In genomic region chr9:136237486-136238341, GRCh38 we compare ENCODE assay signal across 1 cellular context.
TF ChIP-seq lines count a peak whose summit lies in the region.

No MANE protein-coding gene starts in this region.

TF ChIP-seq in GM23338, 12 proteins besides CTCF, POLR2A, EP300 and RAD21:
- TF ChIP-seq, protein P1, sequence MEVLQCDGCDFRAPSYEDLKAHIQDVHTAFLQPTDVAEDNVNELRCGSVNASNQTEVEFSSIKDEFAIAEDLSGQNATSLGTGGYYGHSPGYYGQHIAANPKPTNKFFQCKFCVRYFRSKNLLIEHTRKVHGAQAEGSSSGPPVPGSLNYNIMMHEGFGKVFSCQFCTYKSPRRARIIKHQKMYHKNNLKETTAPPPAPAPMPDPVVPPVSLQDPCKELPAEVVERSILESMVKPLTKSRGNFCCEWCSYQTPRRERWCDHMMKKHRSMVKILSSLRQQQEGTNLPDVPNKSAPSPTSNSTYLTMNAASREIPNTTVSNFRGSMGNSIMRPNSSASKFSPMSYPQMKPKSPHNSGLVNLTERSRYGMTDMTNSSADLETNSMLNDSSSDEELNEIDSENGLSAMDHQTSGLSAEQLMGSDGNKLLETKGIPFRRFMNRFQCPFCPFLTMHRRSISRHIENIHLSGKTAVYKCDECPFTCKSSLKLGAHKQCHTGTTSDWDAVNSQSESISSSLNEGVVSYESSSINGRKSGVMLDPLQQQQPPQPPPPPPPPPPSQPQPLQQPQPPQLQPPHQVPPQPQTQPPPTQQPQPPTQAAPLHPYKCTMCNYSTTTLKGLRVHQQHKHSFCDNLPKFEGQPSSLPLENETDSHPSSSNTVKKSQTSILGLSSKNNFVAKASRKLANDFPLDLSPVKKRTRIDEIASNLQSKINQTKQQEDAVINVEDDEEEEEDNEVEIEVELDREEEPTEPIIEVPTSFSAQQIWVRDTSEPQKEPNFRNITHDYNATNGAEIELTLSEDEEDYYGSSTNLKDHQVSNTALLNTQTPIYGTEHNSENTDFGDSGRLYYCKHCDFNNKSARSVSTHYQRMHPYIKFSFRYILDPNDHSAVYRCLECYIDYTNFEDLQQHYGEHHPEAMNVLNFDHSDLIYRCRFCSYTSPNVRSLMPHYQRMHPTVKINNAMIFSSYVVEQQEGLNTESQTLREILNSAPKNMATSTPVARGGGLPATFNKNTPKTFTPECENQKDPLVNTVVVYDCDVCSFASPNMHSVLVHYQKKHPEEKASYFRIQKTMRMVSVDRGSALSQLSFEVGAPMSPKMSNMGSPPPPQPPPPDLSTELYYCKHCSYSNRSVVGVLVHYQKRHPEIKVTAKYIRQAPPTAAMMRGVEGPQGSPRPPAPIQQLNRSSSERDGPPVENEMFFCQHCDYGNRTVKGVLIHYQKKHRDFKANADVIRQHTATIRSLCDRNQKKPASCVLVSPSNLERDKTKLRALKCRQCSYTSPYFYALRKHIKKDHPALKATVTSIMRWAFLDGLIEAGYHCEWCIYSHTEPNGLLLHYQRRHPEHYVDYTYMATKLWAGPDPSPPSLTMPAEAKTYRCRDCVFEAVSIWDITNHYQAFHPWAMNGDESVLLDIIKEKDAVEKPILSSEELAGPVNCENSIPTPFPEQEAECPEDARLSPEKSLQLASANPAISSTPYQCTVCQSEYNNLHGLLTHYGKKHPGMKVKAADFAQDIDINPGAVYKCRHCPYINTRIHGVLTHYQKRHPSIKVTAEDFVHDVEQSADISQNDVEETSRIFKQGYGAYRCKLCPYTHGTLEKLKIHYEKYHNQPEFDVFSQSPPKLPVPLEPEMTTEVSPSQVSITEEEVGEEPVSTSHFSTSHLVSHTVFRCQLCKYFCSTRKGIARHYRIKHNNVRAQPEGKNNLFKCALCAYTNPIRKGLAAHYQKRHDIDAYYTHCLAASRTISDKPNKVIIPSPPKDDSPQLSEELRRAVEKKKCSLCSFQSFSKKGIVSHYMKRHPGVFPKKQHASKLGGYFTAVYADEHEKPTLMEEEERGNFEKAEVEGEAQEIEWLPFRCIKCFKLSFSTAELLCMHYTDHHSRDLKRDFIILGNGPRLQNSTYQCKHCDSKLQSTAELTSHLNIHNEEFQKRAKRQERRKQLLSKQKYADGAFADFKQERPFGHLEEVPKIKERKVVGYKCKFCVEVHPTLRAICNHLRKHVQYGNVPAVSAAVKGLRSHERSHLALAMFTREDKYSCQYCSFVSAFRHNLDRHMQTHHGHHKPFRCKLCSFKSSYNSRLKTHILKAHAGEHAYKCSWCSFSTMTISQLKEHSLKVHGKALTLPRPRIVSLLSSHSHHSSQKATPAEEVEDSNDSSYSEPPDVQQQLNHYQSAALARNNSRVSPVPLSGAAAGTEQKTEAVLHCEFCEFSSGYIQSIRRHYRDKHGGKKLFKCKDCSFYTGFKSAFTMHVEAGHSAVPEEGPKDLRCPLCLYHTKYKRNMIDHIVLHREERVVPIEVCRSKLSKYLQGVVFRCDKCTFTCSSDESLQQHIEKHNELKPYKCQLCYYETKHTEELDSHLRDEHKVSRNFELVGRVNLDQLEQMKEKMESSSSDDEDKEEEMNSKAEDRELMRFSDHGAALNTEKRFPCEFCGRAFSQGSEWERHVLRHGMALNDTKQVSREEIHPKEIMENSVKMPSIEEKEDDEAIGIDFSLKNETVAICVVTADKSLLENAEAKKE (CRISPR knock-in tag; IDR thresholded peaks at IDR 0.05): no peak
- TF ChIP-seq, protein P2, sequence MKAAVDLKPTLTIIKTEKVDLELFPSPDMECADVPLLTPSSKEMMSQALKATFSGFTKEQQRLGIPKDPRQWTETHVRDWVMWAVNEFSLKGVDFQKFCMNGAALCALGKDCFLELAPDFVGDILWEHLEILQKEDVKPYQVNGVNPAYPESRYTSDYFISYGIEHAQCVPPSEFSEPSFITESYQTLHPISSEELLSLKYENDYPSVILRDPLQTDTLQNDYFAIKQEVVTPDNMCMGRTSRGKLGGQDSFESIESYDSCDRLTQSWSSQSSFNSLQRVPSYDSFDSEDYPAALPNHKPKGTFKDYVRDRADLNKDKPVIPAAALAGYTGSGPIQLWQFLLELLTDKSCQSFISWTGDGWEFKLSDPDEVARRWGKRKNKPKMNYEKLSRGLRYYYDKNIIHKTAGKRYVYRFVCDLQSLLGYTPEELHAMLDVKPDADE (IDR thresholded peaks at IDR 0.05): no peak
- TF ChIP-seq REST (IDR thresholded peaks at IDR 0.05; ENCODE audit: unreplicated experiment) (no peak), POLR2AphosphoS5 (IDR thresholded peaks at IDR 0.05; ENCODE audit: low read depth) (no peak), ZNF331 (CRISPR knock-in tag; IDR thresholded peaks at IDR 0.05; ENCODE audit: low read depth) (no peak), CREB1 (CRISPR knock-in tag; IDR thresholded peaks at IDR 0.05; ENCODE audit: low read depth) (no peak), NANOG (IDR thresholded peaks at IDR 0.05; ENCODE audit: borderline replicate concordance) (no peak), EZH2phosphoT487 (IDR thresholded peaks at IDR 0.05; ENCODE audit: unreplicated experiment) (no peak), STAT1 (IDR thresholded peaks at IDR 0.05; ENCODE audit: unreplicated experiment) (no peak), EZH2 (IDR thresholded peaks at IDR 0.05; ENCODE audit: low read depth, unreplicated experiment) (no peak), JUNB (IDR thresholded peaks at IDR 0.05; ENCODE audit: unreplicated experiment) (no peak), ZNF114 (CRISPR knock-in tag; IDR thresholded peaks at IDR 0.05) (no peak)
